Comparison of ENCODE assay signal across 21 cellular contexts in genomic region chr2:169137924-169138323, GRCh38.
"Had no signal": no experiment of that assay in that cellular context is flagged by ENCODE, and none has a peak within 500 bp of the region (broad histone marks: within the 10 kb centered on the region; RNA-seq: fewer than 3 reads in every experiment).

No MANE protein-coding gene starts in this region.

- H3K9me3 ChIP-seq: left ventricle myocardium inferior, lower lobe of right lung, mucosa of descending colon, right lobe of liver, thoracic aorta, tibial nerve, upper lobe of left lung had no signal

- H3K4me3 ChIP-seq: dorsolateral prefrontal cortex, left ventricle myocardium inferior, lower lobe of right lung, mucosa of descending colon, neural progenitor cell, right lobe of liver, thoracic aorta, tibial nerve, upper lobe of left lung had no signal

- H3K4me1 ChIP-seq: lower lobe of right lung, neural progenitor cell, parathyroid adenoma, right lobe of liver, tibial nerve, upper lobe of left lung had no signal

- H3K4me2 ChIP-seq: neural progenitor cell had no signal

- H2AFZ ChIP-seq: neural progenitor cell, parathyroid adenoma had no signal

- H3K27ac ChIP-seq: dorsolateral prefrontal cortex, left ventricle myocardium inferior, lower lobe of right lung, neural progenitor cell, parathyroid adenoma, right lobe of liver, thoracic aorta, tibial nerve, upper lobe of left lung had no signal

- DNase-seq: dorsolateral prefrontal cortex; effector CD4-positive, alpha-beta T cell; hypothalamus; immature natural killer cell; islet precursor cell; kidney glomerular epithelial cell; left colon; left ventricle myocardium inferior; lower lobe of right lung; mucosa of descending colon; naive B cell; right lobe of liver; small intestine; stimulated activated CD4-positive, alpha-beta T cell treated with anti-CD3 and anti-CD28 coated beads, Interleukin-15, amount 100 ng/mL, for 24 hours; stimulated activated CD4-positive, alpha-beta T cell treated with anti-CD3 and anti-CD28 coated beads, Interleukin-2, amount 100 ng/mL, for 48 hours; stimulated activated naive B cell treated with anti-CD40 and anti-IgM and Interleukin-4, amounts not matched to agents 10 μg/mL and 1 μg/mL and 100 μg/mL, for 72 hours; upper lobe of left lung had no signal

- H3K79me2 ChIP-seq: parathyroid adenoma had no signal

- ATAC-seq: left colon; lower lobe of right lung; mucosa of descending colon; right lobe of liver; stimulated activated naive B cell treated with anti-CD40 and anti-IgM and Interleukin-4, amounts not matched to agents 10 μg/mL and 1 μg/mL and 100 μg/mL, for 72 hours had no signal

- H3K9ac ChIP-seq: neural progenitor cell, parathyroid adenoma had no signal

- H3K36me3 ChIP-seq: left ventricle myocardium inferior, lower lobe of right lung, right lobe of liver, thoracic aorta, tibial nerve, upper lobe of left lung had no signal

- H3K27me3 ChIP-seq: dorsolateral prefrontal cortex, neural progenitor cell, right lobe of liver, tibial nerve, upper lobe of left lung had no signal
